ENCODE assay signal across 14 cellular contexts in the genomic region with DNA sequence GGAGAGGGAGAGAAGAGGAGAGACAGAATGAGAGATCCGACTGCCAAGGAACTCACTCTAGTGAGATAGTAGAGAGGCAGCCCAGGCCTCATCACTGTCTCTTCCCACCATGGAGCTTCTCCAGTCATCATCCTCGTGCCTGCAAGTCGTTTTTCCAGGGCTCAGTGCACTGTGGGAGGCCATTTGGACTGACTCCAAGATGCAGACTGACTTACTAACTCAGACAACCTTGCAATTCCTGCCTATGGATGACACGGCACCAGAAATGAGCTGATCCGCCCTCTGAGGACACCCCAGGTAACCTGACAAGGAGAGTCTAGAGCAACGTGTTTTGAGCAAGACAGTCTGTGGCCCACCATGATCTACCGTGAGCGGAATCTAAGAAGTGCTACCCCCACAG.
A peak's percentile ranks its signal among the peaks of the same experiment; 100 is the strongest.
DNase-seq lines count a peak whose midpoint lies in the region; ATAC-seq and TF ChIP-seq lines count a peak whose summit lies in the region.
"Had no signal": no experiment of that assay in that cellular context is flagged by ENCODE, and none has a peak within 500 bp of the region (broad histone marks: within the 10 kb centered on the region; RNA-seq: fewer than 3 reads in every experiment).

No MANE protein-coding gene starts in this region.

- no peak for TF ChIP-seq CTCF in omental fat pad (IDR thresholded peaks at IDR 0.05)

- intact Hi-C loops in sciatic nerve (cut with DNase I) = no loop called here

- in situ Hi-C loops in Caki2 (cut with HindIII; ENCODE audit: low pct_unique_long_range_greater_than_20kb, low sequenced_read_pairs) = no loop called here

- peak; percentile 36 for ATAC-seq in omental fat pad (ENCODE audit: low FRiP score)
- no peak for ATAC-seq in sciatic nerve
- ATAC-seq in HG02763 (IDR thresholded peaks at IDR 0.05; ENCODE audit: unreplicated experiment) = no peak
- ATAC-seq: PC-3 had no signal

- DNase-seq in Caki2 (ENCODE audit: low read depth) (peak; percentile 66), RPMI7951 (ENCODE audit: low read depth) (peak; percentile 85), fibroblast of gingiva (ENCODE audit: low read depth) (peak; percentile 34), omental fat pad (ENCODE audit: low spot score) (no peak), sciatic nerve (ENCODE audit: low spot score) (no peak), germinal center (ENCODE audit: low spot score) (no peak), anterior cingulate cortex (lab: John Stamatoyannopoulos, UW) (no peak)
- DNase-seq: activated CD8-positive, alpha-beta memory T cell treated with anti-CD3 and anti-CD28 coated beads, Interleukin-2, amount 50 U/mL, for 4 hours; BE2C; DND-41; NCI-H1048; NCI-H446; PC-3 had no signal

Comparison
In these comparisons a context has a peak if more than half of its experiments do, and no peak if none do; other contexts are left out.
1. DNase-seq: peak in Caki2 (single experiment), RPMI7951 (single experiment) and fibroblast of gingiva (single experiment); none in omental fat pad (single experiment), sciatic nerve (single experiment), germinal center (single experiment) and anterior cingulate cortex (0 of 58).